Comparison of ENCODE assay signal across 3 cellular contexts in the genomic region with DNA sequence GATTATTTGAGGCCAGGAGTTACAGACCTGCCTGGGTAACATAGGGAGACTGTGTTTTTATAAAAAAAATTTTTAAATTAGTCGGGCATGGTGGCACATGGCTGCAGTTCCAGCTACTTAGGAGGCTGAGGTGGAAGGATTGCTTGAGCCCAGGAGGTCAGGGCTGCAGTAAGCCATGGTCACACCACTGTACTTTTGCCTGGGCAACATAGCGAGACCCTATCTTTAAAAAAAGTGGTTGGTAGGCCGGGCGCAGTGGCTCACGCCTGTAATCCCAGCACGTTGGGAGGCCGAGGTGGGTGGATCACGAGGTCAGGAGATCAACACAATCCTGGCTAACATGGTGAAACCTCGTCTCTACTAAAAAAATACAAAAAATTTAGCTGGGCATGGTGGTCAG.
TF ChIP-seq lines count a peak whose summit lies in the region.

No MANE protein-coding gene starts in this region.

TF ChIP-seq in WTC11, 78 proteins besides CTCF, POLR2A, EP300 and RAD21:
- TF ChIP-seq ZNF121 (CRISPR knock-in tag; IDR thresholded peaks at IDR 0.05) = peak; percentile 95

TF ChIP-seq in K562, 482 proteins besides CTCF, POLR2A, EP300 and RAD21:
- TF ChIP-seq ZNF121 (CRISPR knock-in tag; conservative IDR thresholded peaks at IDR 0.05) = peak; percentile 74

TF ChIP-seq in HepG2, 621 proteins besides CTCF, POLR2A, EP300 and RAD21:
- TF ChIP-seq ZNF121 (CRISPR knock-in tag; IDR thresholded peaks at IDR 0.05) = 0 out of 2 replicates have a peak, but pooled peaks have one; percentile 52
